Comparison of ENCODE assay signal across 40 cellular contexts in the genomic region with DNA sequence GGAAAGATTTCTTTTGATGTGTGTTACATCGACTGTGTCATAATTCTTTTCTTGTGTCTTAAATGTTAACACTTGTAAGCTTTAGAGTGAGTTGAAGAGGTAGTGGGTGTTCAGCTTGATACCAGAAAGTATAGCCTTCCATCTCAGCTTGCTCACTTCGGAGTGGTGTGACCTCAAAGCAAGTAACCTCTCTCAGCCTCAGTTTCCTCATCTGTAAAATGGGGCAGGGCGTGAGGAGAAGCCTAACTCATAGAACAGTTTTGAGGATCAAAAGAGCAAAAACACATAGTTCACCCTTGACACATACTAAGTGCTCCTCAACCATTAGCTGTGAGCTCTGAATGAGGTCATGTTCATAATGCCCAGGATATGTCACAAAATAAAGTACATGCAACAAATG.
"Had no signal": no experiment of that assay in that cellular context is flagged by ENCODE, and none has a peak within 500 bp of the region (broad histone marks: within the 10 kb centered on the region; RNA-seq: fewer than 3 reads in every experiment).

No MANE protein-coding gene starts in this region.

- H3K4me3 ChIP-seq: adrenal gland, body of pancreas, breast epithelium, cardiac muscle cell had no signal

- H3K4me3 Mint-ChIP-seq: activated B cell treated with CpG ODN at 0.5 μM for 24 hours; activated CD4-positive, alpha-beta memory T cell treated with anti-CD3 and anti-CD28 coated beads for 36 hours; activated CD4-positive, alpha-beta T cell treated with anti-CD3 and anti-CD28 coated beads, Interleukin-2, amount 10 ng/mL, durations not matched to agents 24 days and 14 days; activated CD8-positive, alpha-beta T cell treated with anti-CD3 and anti-CD28 coated beads for 36 hours; activated naive CD4-positive, alpha-beta T cell treated with anti-CD3 and anti-CD28 coated beads for 36 hours; activated naive CD8-positive, alpha-beta T cell treated with anti-CD3 and anti-CD28 coated beads for 36 hours; activated T-cell treated with anti-CD3 and anti-CD28 coated beads, Interleukin-2, amount 50 U/mL, for 4 hours; activated T-cell treated with anti-CD3 and anti-CD28 coated beads, Interleukin-2, amount 50 U/mL, for 72 hours; activated T-helper 1 cell treated with anti-CD3 and anti-CD28 coated beads, Interleukin-12 subunit alpha, Interleukin-12 subunit beta, Interleukin-2, Interleukin-4 antibody, amounts not matched to agents 30 ng/mL and 10 ng/mL and 1 ng/mL, durations not matched to agents 14 hours and 24 hours and 36 hours; activated T-helper 17 cell treated with anti-CD3 and anti-CD28 coated beads, Interleukin-2, amount 50 U/mL, for 72 hours; central memory CD8-positive, alpha-beta T cell; T-helper 1 cell treated with Interleukin-12 subunit alpha and Interleukin-12 subunit beta and Interleukin-4 antibody, amounts not matched to agents 30 μg/mL and 1 μg/mL, for 36 hours; T-helper 2 cell treated with Interferon-gamma antibody and Interleukin-4, amounts not matched to agents 5 μg/mL and 100 μg/mL, for 36 hours had no signal

- H3K27ac ChIP-seq: adrenal gland, body of pancreas, brain microvascular endothelial cell, breast epithelium, cardiac muscle cell, VCaP had no signal

- H3K27me3 Mint-ChIP-seq: activated CD4-positive, alpha-beta T cell treated with anti-CD3 and anti-CD28 coated beads, Interleukin-2, amount 10 ng/mL, durations not matched to agents 24 days and 14 days; activated CD8-positive, alpha-beta T cell treated with anti-CD3 and anti-CD28 coated beads for 36 hours; activated naive CD8-positive, alpha-beta T cell treated with anti-CD3 and anti-CD28 coated beads for 36 hours; central memory CD8-positive, alpha-beta T cell had no signal

- H3K4me1 ChIP-seq: adrenal gland, body of pancreas, breast epithelium had no signal

- H3K27me3 ChIP-seq: adrenal gland, body of pancreas, brain microvascular endothelial cell, breast epithelium, cardiac muscle cell had no signal

- H3K27ac Mint-ChIP-seq: activated B cell treated with CpG ODN at 0.5 μM for 24 hours; activated CD4-positive, alpha-beta memory T cell treated with anti-CD3 and anti-CD28 coated beads for 36 hours; activated CD4-positive, alpha-beta T cell treated with anti-CD3 and anti-CD28 coated beads, Interleukin-2, amount 10 ng/mL, durations not matched to agents 24 days and 14 days; activated CD8-positive, alpha-beta T cell treated with anti-CD3 and anti-CD28 coated beads for 36 hours; activated naive CD4-positive, alpha-beta T cell treated with anti-CD3 and anti-CD28 coated beads for 36 hours; activated naive CD8-positive, alpha-beta T cell treated with anti-CD3 and anti-CD28 coated beads for 36 hours; activated T-cell treated with anti-CD3 and anti-CD28 coated beads, Interleukin-2, amount 50 U/mL, for 72 hours; activated T-helper 1 cell treated with anti-CD3 and anti-CD28 coated beads, Interleukin-12 subunit alpha, Interleukin-12 subunit beta, Interleukin-2, Interleukin-4 antibody, amounts not matched to agents 30 ng/mL and 10 ng/mL and 1 ng/mL, durations not matched to agents 14 hours and 24 hours and 36 hours; activated T-helper 17 cell treated with anti-CD3 and anti-CD28 coated beads, Interleukin-2, amount 50 U/mL, for 72 hours; T-helper 1 cell treated with Interleukin-12 subunit alpha and Interleukin-12 subunit beta and Interleukin-4 antibody, amounts not matched to agents 30 μg/mL and 1 μg/mL, for 36 hours; T-helper 2 cell treated with Interferon-gamma antibody and Interleukin-4, amounts not matched to agents 5 μg/mL and 100 μg/mL, for 36 hours had no signal

- H3K9me3 ChIP-seq: adrenal gland, body of pancreas had no signal

- H3K36me3 ChIP-seq: adrenal gland, brain microvascular endothelial cell, breast epithelium, cardiac muscle cell had no signal

- DNase-seq: activated B cell treated with CpG ODN at 0.5 μM for 24 hours; activated CD4-positive, alpha-beta memory T cell treated with anti-CD3 and anti-CD28 coated beads for 36 hours; activated CD4-positive, alpha-beta T cell treated with anti-CD3 and anti-CD28 coated beads for 4 hours; activated CD4-positive, alpha-beta T cell treated with anti-CD3 and anti-CD28 coated beads, Interleukin-2, amount 10 ng/mL, durations not matched to agents 24 days and 14 days; activated CD4-positive, alpha-beta T cell treated with anti-CD3 and anti-CD28 coated beads, Interleukin-2, amount 50 U/mL, for 1 hour; activated CD4-positive, alpha-beta T cell treated with anti-CD3 and anti-CD28 coated beads, Interleukin-2, amount 50 U/mL, for 4 hours; activated CD4-positive, CD25-positive, alpha-beta regulatory T cell treated with anti-CD3 and anti-CD28 coated beads, Interleukin-2, amount 50 U/mL, for 72 hours; activated CD8-positive, alpha-beta memory T cell treated with anti-CD3 and anti-CD28 coated beads, Interleukin-2, amount 50 U/mL, for 4 hours; activated CD8-positive, alpha-beta T cell treated with anti-CD3 and anti-CD28 coated beads for 36 hours; activated effector memory CD4-positive, alpha-beta T cell treated with anti-CD3 and anti-CD28 coated beads, Interleukin-2, amount 50 U/mL, for 16 hours; activated gamma-delta T cell treated with Interleukin-2 at 50 U/mL for 16 hours; activated naive CD4-positive, alpha-beta T cell; activated naive CD4-positive, alpha-beta T cell treated with anti-CD3 and anti-CD28 coated beads for 36 hours; activated naive CD4-positive, alpha-beta T cell treated with anti-CD3 and anti-CD28 coated beads, Interleukin-2, amount 50 U/mL, for 16 hours; activated naive CD8-positive, alpha-beta T cell treated with anti-CD3 and anti-CD28 coated beads for 36 hours; activated T-cell treated with anti-CD3 and anti-CD28 coated beads for 4 hours; activated T-cell treated with anti-CD3 and anti-CD28 coated beads, Interleukin-2, amount 50 U/mL, for 1 hour; activated T-cell treated with anti-CD3 and anti-CD28 coated beads, Interleukin-2, amount 50 U/mL, for 4 hours; activated T-cell treated with anti-CD3 and anti-CD28 coated beads, Interleukin-2, amount 50 U/mL, for 72 hours; adrenal gland; amniotic stem cell; aorta; body of pancreas; brain microvascular endothelial cell; caudate nucleus; cerebellar nuclear complex; T-helper 1 cell; T-helper 2 cell; T-helper 9 cell had no signal

- H3K36me3 Mint-ChIP-seq: activated naive CD8-positive, alpha-beta T cell treated with anti-CD3 and anti-CD28 coated beads for 36 hours had no signal

- ATAC-seq: activated CD8-positive, alpha-beta T cell treated with anti-CD3 and anti-CD28 coated beads for 36 hours; activated naive CD4-positive, alpha-beta T cell treated with anti-CD3 and anti-CD28 coated beads, Interleukin-2, amount 50 U/mL, for 72 hours; activated T-cell treated with anti-CD3 and anti-CD28 coated beads, Interleukin-2, amount 50 U/mL, for 4 hours; activated T-cell treated with anti-CD3 and anti-CD28 coated beads, Interleukin-2, amount 50 U/mL, for 72 hours; activated T-helper 17 cell treated with anti-CD3 and anti-CD28 coated beads, Interleukin-2, amount 50 U/mL, for 72 hours; body of pancreas had no signal

- H3K4me1 Mint-ChIP-seq: activated B cell treated with CpG ODN at 0.5 μM for 24 hours; activated CD4-positive, alpha-beta T cell treated with anti-CD3 and anti-CD28 coated beads, Interleukin-2, amount 10 ng/mL, durations not matched to agents 24 days and 14 days; activated T-helper 17 cell treated with anti-CD3 and anti-CD28 coated beads, Interleukin-2, amount 50 U/mL, for 72 hours; central memory CD8-positive, alpha-beta T cell had no signal

- FAIRE-seq: astrocyte, TTC549 had no signal
